ENCODE assay signal across 9 cellular contexts in the genomic region with DNA sequence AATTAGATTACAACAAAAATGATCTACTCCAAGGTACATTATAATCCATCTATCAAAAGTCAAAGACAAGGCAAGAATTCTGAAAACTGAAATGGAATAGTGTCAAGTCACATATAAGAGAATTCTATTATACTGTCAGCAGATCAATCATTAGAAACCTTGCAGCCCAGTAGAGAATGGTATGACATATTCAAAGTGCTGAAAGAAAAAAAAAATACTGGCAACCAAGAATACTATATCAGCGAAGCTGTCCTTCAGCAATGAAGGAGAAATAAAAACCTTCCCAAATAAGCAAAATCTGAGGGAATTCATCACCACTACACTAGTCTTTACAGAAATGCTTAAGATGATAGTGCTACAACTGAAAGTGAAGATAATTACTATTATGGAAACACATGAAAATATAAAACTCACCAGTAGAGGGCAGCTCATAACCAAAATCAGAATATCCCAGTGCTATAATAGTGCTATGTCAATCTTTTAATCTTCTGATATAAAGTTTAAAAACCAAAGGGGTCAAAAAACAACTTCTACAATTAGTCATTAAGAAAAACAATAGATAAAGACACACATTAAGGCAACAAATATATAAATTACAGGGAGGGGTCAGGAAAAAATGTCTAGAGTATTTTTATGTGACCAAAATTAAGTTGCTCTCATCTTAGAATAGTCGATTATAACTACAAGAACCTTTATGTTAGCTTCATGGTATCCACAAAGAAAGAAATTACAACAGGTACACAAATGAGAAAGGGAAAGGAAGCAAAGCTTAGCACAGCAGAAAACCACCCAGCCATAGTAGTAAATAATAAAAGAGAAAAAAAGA.
DNase-seq lines count a peak whose midpoint lies in the region; ATAC-seq, FAIRE-seq and TF ChIP-seq lines count a peak whose summit lies in the region.
"Had no signal": no experiment of that assay in that cellular context is flagged by ENCODE, and none has a peak within 500 bp of the region (broad histone marks: within the 10 kb centered on the region; RNA-seq: fewer than 3 reads in every experiment).

No MANE protein-coding gene starts in this region.

- no peaks in the 10 kb centered on the region for H3K9me2 ChIP-seq in MM.1S (replicated peaks; ENCODE audit: insufficient read depth, low read length)

- 33 to 49% (median 49%) methylated on average over 2 of the region's 2 CpGs for WGBS in small intestine, 3 donors

- FAIRE-seq in small intestine (lab: Jason Lieb, UNC) = no peak
- FAIRE-seq: islet of Langerhans had no signal

- no peak overlapping the region for H3K9ac ChIP-seq in MM.1S (ENCODE audit: low read length)

- CTCF ChIA-PET in HEK293T (lab: Yijun Ruan, JAX) = interaction anchor here (0.6 kb wide), 1 partner anchor 1254 kb away, joined by 3 read pairs; no protein-coding TSS in a partner anchor

- ATAC-seq in GM21723 (IDR thresholded peaks at IDR 0.05; ENCODE audit: unreplicated experiment) = peak; percentile 87

- H3K4me2 ChIP-seq in MM.1S (ENCODE audit: low read depth, low read length) = no peak overlapping the region

- no peaks in the 10 kb centered on the region for H4K20me1 ChIP-seq in MM.1S (ENCODE audit: insufficient read depth, low read length)

- H3K27ac ChIP-seq in MM.1S (ENCODE audit: low read length) = no peak overlapping the region
- H3K27ac ChIP-seq in small intestine (ENCODE audit: low read depth in 1 of 2, low read length in 1 of 2) = no peak overlapping the region

- no peaks in the 10 kb centered on the region for H3K9me3 ChIP-seq in MM.1S (replicated peaks; ENCODE audit: insufficient read depth, low read length)
- no peaks in the 10 kb centered on the region for H3K9me3 ChIP-seq in small intestine (ENCODE audit: control insufficient read depth, low read depth)

- DNase-seq in GM12864 (ENCODE audit: low read depth) (no peak), MM.1S (no peak), foreskin fibroblast (peak in 1 of 2 donors; percentile 9), SHP77 (lab: John Stamatoyannopoulos, UW) (no peak), NCI-H1694 (lab: John Stamatoyannopoulos, UW) (no peak), small intestine (no peak), HEK293T (ENCODE audit: extremely low spot score) (no peak)

- no peaks in the 10 kb centered on the region for H3F3A ChIP-seq in MM.1S (ENCODE audit: insufficient read depth, low read length)

- no peaks in the 10 kb centered on the region for H3K79me2 ChIP-seq in MM.1S (ENCODE audit: low read length)

- peak; percentile 32 for TF ChIP-seq CTCF in GM12864 (IDR thresholded peaks at IDR 0.05; ENCODE audit: low read depth, low read length, missing control alignments)
- TF ChIP-seq CTCF in MM.1S (IDR thresholded peaks at IDR 0.05; ENCODE audit: low read length) = peak; percentile 30
- TF ChIP-seq CTCF in foreskin fibroblast (IDR thresholded peaks at IDR 0.05; ENCODE audit: low read depth, low read length) = peak; percentile 29

- no peaks in the 10 kb centered on the region for H3K36me3 ChIP-seq in MM.1S (replicated peaks; ENCODE audit: insufficient read depth, low read length)
- no peaks in the 10 kb centered on the region for H3K36me3 ChIP-seq in small intestine (ENCODE audit: control insufficient read depth in 2 of 2, insufficient read depth in 2 of 2, low read length in 2 of 2)

- H3K27me3 ChIP-seq in MM.1S (replicated peaks; ENCODE audit: insufficient read depth, low read length) (no peaks in the 10 kb centered on the region), small intestine (ENCODE audit: control insufficient read depth in 2 of 2, insufficient read depth in 2 of 2, low read length in 2 of 2) (no peaks in the 10 kb centered on the region)

- POLR2A ChIA-PET in HEK293T (lab: Yijun Ruan, JAX) = no interaction called here

- H3K4me3 ChIP-seq in GM12864 (ENCODE audit: low read depth, low read length) (no peak overlapping the region), MM.1S (ENCODE audit: low read length) (no peak overlapping the region), foreskin fibroblast (ENCODE audit: low read depth in 1 of 2, low read length in 2 of 2) (no peak overlapping the region), small intestine (ENCODE audit: low read depth in 1 of 2, low read length in 2 of 2) (no peak overlapping the region)

- H2AFZ ChIP-seq in MM.1S (ENCODE audit: low read length) = no peak overlapping the region

- H3K4me1 ChIP-seq in MM.1S (ENCODE audit: low read length) (no peaks in the 10 kb centered on the region), small intestine (ENCODE audit: control insufficient read depth in 2 of 2, insufficient read depth in 1 of 2, low read depth in 1 of 2, low read length in 1 of 2) (no peaks in the 10 kb centered on the region)

TF ChIP-seq in HEK293T, 16 proteins besides CTCF, POLR2A, EP300 and RAD21:
- TF ChIP-seq, protein P1, sequence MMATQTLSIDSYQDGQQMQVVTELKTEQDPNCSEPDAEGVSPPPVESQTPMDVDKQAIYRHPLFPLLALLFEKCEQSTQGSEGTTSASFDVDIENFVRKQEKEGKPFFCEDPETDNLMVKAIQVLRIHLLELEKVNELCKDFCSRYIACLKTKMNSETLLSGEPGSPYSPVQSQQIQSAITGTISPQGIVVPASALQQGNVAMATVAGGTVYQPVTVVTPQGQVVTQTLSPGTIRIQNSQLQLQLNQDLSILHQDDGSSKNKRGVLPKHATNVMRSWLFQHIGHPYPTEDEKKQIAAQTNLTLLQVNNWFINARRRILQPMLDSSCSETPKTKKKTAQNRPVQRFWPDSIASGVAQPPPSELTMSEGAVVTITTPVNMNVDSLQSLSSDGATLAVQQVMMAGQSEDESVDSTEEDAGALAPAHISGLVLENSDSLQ (IDR thresholded peaks at IDR 0.05) = no peak
- TF ChIP-seq FOXA1 (IDR thresholded peaks at IDR 0.05) (no peak), BHLHE40 (IDR thresholded peaks at IDR 0.05; ENCODE audit: borderline replicate concordance) (no peak), NFRKB (IDR thresholded peaks at IDR 0.05) (no peak), TARDBP (IDR thresholded peaks at IDR 0.05) (no peak), ZNF384 (IDR thresholded peaks at IDR 0.05) (no peak), HDGF (IDR thresholded peaks at IDR 0.05; ENCODE audit: borderline replicate concordance) (no peak), LEF1 (IDR thresholded peaks at IDR 0.05; ENCODE audit: borderline replicate concordance) (no peak), ELF4 (IDR thresholded peaks at IDR 0.05) (no peak), L3MBTL2 (conservative IDR thresholded peaks at IDR 0.05) (no peak), FOXK2 (IDR thresholded peaks at IDR 0.05) (no peak), SUZ12 (IDR thresholded peaks at IDR 0.05) (no peak), ARNT (IDR thresholded peaks at IDR 0.05) (no peak), CTBP1 (IDR thresholded peaks at IDR 0.05; ENCODE audit: borderline replicate concordance) (no peak), SP1 (IDR thresholded peaks at IDR 0.05) (no peak), FOXM1 (IDR thresholded peaks at IDR 0.05; ENCODE audit: borderline replicate concordance) (no peak)
TF ChIP-seq in HEK293T: peak in this region for 0.
